9 cellular contexts compared by ENCODE assay signal in the genomic region with DNA sequence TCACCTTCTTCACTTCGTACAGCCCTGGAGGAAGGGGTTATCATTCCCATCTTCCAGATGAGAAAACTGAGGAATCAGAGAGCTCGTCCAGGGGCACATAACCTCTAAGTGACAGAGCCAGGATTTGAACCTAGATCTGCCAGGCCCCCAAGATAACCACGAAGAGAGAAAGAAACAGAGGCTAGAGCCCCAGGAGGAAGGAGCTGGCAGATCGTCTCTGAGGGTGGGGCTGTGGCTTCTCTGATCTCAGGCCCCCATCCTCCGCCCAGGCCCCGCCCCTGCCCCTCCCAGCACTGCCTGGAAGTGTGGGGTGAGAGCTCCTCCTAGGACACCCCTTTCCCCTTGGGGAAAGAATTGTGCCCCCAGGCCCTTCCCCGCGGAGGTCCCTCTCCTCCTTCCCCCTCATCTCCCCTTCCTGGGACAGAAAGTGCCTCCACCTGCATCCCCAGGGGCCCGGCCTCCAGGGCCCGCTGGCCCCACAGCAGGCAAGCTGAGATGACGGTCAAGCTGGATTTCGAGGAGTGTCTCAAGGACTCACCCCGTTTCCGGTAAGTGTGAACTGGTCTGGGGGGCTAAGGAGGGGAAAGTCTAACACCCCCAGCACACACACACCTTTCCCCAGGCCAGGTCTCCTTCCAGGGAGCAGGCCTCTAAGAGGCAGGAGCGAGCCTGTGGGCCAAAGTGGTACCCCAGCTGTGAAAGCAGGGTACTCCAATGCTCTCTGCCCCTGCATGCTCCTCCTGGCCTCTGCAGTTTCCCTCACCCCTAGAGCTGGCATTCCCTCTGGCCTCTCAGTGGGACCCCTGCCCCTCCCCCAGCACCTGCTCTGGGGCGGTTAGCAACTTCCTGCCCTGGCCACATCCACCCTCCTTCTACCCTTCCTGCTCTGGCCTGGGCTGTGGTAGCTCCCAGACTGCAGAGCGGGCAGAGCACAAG. TPM values are rescaled to one million over a fixed set of nuclear protein-coding genes. Genes with fewer than 3 reads are reported as not detected.
A peak's percentile ranks its signal among the peaks of the same experiment; 100 is the strongest.
DNase-seq lines count a peak whose midpoint lies in the region; ATAC-seq, FAIRE-seq and TF ChIP-seq lines count a peak whose summit lies in the region.
"Had no signal": no experiment of that assay in that cellular context is flagged by ENCODE, and none has a peak within 500 bp of the region (broad histone marks: within the 10 kb centered on the region; RNA-seq: fewer than 3 reads in every experiment).

Gene ACAP1, plus strand, starts transcription at position 290 of the 936 bp plus-strand sequence. Its CDS starts 206 bp downstream, at position 496.

- H3K36me3 Mint-ChIP-seq in astrocyte (ENCODE audit: low read depth, unreplicated experiment), result no peaks in the 10 kb centered on the region

- no peak for TF ChIP-seq CTCF in DND-41 (IDR thresholded peaks at IDR 0.05; ENCODE audit: borderline replicate concordance, extremely low read depth, low read length, poor library complexity, severe bottlenecking)
- TF ChIP-seq CTCF in astrocyte (IDR thresholded peaks at IDR 0.05; ENCODE audit: insufficient read depth, low read depth, low read length), result no peak

- intact Hi-C loops in posterior vena cava (cut with DNase I), result no loop called here

- peaks cover 5% of the 10 kb centered on the region for H3K36me3 ChIP-seq in DND-41 (ENCODE audit: insufficient read depth, low read length)
- no peaks in the 10 kb centered on the region for H3K36me3 ChIP-seq in astrocyte (ENCODE audit: insufficient read depth, low read length)

- H3K27ac ChIP-seq in DND-41 (ENCODE audit: low read length) (peak within 1 kb of the TSS; percentile 98), astrocyte (ENCODE audit: low read depth, low read length) (no peak within 1 kb of the TSS)

- H3K9me3 Mint-ChIP-seq in astrocyte (ENCODE audit: unreplicated experiment), result no peaks in the 10 kb centered on the region

- H3K9me3 ChIP-seq in DND-41 (ENCODE audit: insufficient read depth, low read length, severe bottlenecking) (no peaks in the 10 kb centered on the region), astrocyte (ENCODE audit: insufficient read depth, low read depth, low read length) (no peaks in the 10 kb centered on the region)

- no peak for FAIRE-seq in astrocyte (lab: Jason Lieb, UNC)
- FAIRE-seq: G401.6 had no signal

- H3K9ac ChIP-seq in DND-41 (ENCODE audit: low read depth, low read length) (peak within 1 kb of the TSS; percentile 69), astrocyte (ENCODE audit: low read length) (no peak within 1 kb of the TSS)

- DNase-seq in DND-41, result peak; percentile 97
- DNase-seq in T-helper 22 cell (ENCODE audit: low read depth), result peak; percentile 78
- no peak for DNase-seq in astrocyte (ENCODE audit: low read depth)
- DNase-seq in posterior vena cava (ENCODE audit: low spot score), result no peak
- no peak for DNase-seq in medulla oblongata (ENCODE audit: extremely low spot score)
- no peak for DNase-seq in NCI-H345 (lab: John Stamatoyannopoulos, UW)
- DNase-seq in midbrain (lab: John Stamatoyannopoulos, UW), result no peak

- H3K27ac Mint-ChIP-seq in astrocyte (ENCODE audit: unreplicated experiment), result no peak within 1 kb of the TSS

- peaks cover 1% of the 10 kb centered on the region for H3K4me1 Mint-ChIP-seq in astrocyte (ENCODE audit: low read depth, unreplicated experiment)

- H3K27me3 Mint-ChIP-seq in astrocyte (ENCODE audit: low read depth, unreplicated experiment), result peaks cover 2% of the 10 kb centered on the region

- ATAC-seq in DND-41 (ENCODE audit: insufficient read depth, low read depth), result peak; percentile 91
- ATAC-seq in HG02759 (IDR thresholded peaks at IDR 0.05; ENCODE audit: unreplicated experiment), result peak; percentile 75

- H3K27me3 ChIP-seq in DND-41 (ENCODE audit: insufficient read depth, low read length, poor library complexity) (no peaks in the 10 kb centered on the region), astrocyte (ENCODE audit: insufficient read depth, low read length) (no peaks in the 10 kb centered on the region)

- H3K4me3 ChIP-seq in DND-41 (ENCODE audit: low read depth in 1 of 2, low read length in 2 of 2), result peak within 1 kb of the TSS; percentile 30 to 60
- H3K4me3 ChIP-seq in astrocyte (ENCODE audit: insufficient read depth, low read depth, low read length), result no peak within 1 kb of the TSS

- H3K4me1 ChIP-seq in DND-41 (ENCODE audit: insufficient read depth, low read length), result peaks cover 35% of the 10 kb centered on the region
- no peaks in the 10 kb centered on the region for H3K4me1 ChIP-seq in astrocyte (ENCODE audit: insufficient read depth, low read length)

- no peak within 1 kb of the TSS for H3K4me3 Mint-ChIP-seq in astrocyte (ENCODE audit: unreplicated experiment)

- H4K20me1 ChIP-seq in DND-41 (ENCODE audit: insufficient read depth, low read length), result no peaks in the 10 kb centered on the region
- H4K20me1 ChIP-seq in astrocyte (ENCODE audit: insufficient read depth, low read length), result no peaks in the 10 kb centered on the region

- H3K4me2 ChIP-seq in DND-41 (ENCODE audit: insufficient read depth, low read length), result peak within 1 kb of the TSS; percentile 81
- no peak within 1 kb of the TSS for H3K4me2 ChIP-seq in astrocyte (ENCODE audit: low read length)

- H2AFZ ChIP-seq in DND-41 (ENCODE audit: low read depth, low read length) (peak within 1 kb of the TSS; percentile 52), astrocyte (ENCODE audit: low read depth, low read length) (no peak within 1 kb of the TSS)

- peaks cover 31% of the 10 kb centered on the region for H3K79me2 ChIP-seq in DND-41 (ENCODE audit: insufficient read depth, low read length)
- H3K79me2 ChIP-seq in astrocyte (ENCODE audit: insufficient read depth, low read length), result no peaks in the 10 kb centered on the region

RNA-seq across cellular contexts. Expression of gene ACAP1, which starts in this region (rescaled TPM):
- total RNA-seq in astrocyte, result 14.4 and 16.0 TPM in 2 replicates
- total RNA-seq in posterior vena cava, result 10 to 100 TPM; 11.9 to 15.2 TPM

Comparison
In these comparisons a context has a peak if more than half of its experiments do, and no peak if none do; other contexts are left out.
1. DNase-seq: peak in DND-41 (single experiment) and T-helper 22 cell (single experiment); none in astrocyte (single experiment), posterior vena cava (single experiment), medulla oblongata (single experiment), NCI-H345 (single experiment) and midbrain (single experiment).